ENCODE assay signal across 8 cellular contexts in the genomic region with DNA sequence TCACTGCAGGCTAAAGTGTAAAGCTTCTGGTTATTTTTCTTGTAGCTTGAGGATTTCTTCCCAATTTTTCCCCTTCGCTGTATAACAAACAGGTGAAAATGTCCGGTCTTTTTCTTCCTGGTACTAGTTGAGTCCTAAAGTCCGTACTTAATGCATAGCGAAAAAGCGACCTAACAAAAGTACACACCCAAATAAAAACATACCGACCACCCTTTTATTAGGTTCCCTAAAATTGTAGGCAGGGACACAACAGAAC. TPM values are rescaled to one million over a fixed set of nuclear protein-coding genes. Genes with fewer than 3 reads are reported as not detected.
DNase-seq lines count a peak whose midpoint lies in the region; ATAC-seq and TF ChIP-seq lines count a peak whose summit lies in the region.

No MANE protein-coding gene starts in this region.

- H2AFZ ChIP-seq in GM23248: peak overlapping the region; percentile 85

- H3K79me2 ChIP-seq in GM23248 (ENCODE audit: insufficient read depth): peaks cover 89% of the 10 kb centered on the region

- peaks cover 13% of the 10 kb centered on the region for H3K36me3 ChIP-seq in GM23248 (ENCODE audit: low read depth)
- peaks cover 34% of the 10 kb centered on the region for H3K36me3 ChIP-seq in WERI-Rb-1
- peaks cover 0 to 28% of the 10 kb centered on the region in 2 donors for H3K36me3 ChIP-seq in gastroesophageal sphincter
- peaks cover 14% of the 10 kb centered on the region for H3K36me3 ChIP-seq in skeletal muscle satellite cell (ENCODE audit: insufficient read depth, low read length)

- TF ChIP-seq CTCF in WERI-Rb-1 (IDR thresholded peaks at IDR 0.05; ENCODE audit: low read depth, low read length): no peak
- no peak for TF ChIP-seq CTCF in gastroesophageal sphincter (IDR thresholded peaks at IDR 0.05)

- H3K4me2 ChIP-seq in GM23248 (ENCODE audit: unreplicated experiment) (peak overlapping the region; percentile 86), skeletal muscle satellite cell (ENCODE audit: low read length) (peak overlapping the region; percentile 96)

- H3K4me1 ChIP-seq in GM23248 (ENCODE audit: insufficient read depth) (peaks cover 43% of the 10 kb centered on the region), gastroesophageal sphincter (peaks cover 7 to 61% (median 7%) of the 10 kb centered on the region in 3 donors), skeletal muscle satellite cell (ENCODE audit: control insufficient read depth, insufficient read depth, low read length) (peaks cover 35% of the 10 kb centered on the region)

- H3K4me3 ChIP-seq in GM23248: peak overlapping the region; percentile 97
- H3K4me3 ChIP-seq in WERI-Rb-1 (ENCODE audit: low read depth, low read length): peak overlapping the region; percentile 97
- peak overlapping the region; percentile 79 to 87 for H3K4me3 ChIP-seq in gastroesophageal sphincter
- H3K4me3 ChIP-seq in skeletal muscle satellite cell (ENCODE audit: low read length): peak overlapping the region; percentile 97

- no peak for TF ChIP-seq EP300 in gastroesophageal sphincter (IDR thresholded peaks at IDR 0.05)

- DNase-seq in GM23248 (no peak), WERI-Rb-1 (no peak), OCI-M2 (lab: John Stamatoyannopoulos, UW; ENCODE audit: unreplicated experiment) (no peak), NCI-H748 treated with DMSO at 0.1 percent for 48 hours (lab: John Stamatoyannopoulos, UW) (no peak)
- DNase-seq in stimulated activated CD8-positive, alpha-beta memory T cell treated with anti-CD3 and anti-CD28 coated beads, Interleukin-4, amount 100 ng/mL, for 48 hours: no peak

- no peak for TF ChIP-seq POLR2A in gastroesophageal sphincter (IDR thresholded peaks at IDR 0.05)

- in situ Hi-C loops in GM23248 (cut with MboI): no loop called here

- peaks cover 42% of the 10 kb centered on the region; the same call in 1 of the 2 replicates for H3F3A ChIP-seq in GM23248 (ENCODE audit: insufficient read depth)

- no peaks in the 10 kb centered on the region; the same call in none of the 2 replicates for H4K20me1 ChIP-seq in GM23248 (ENCODE audit: insufficient read depth)

- no peaks in the 10 kb centered on the region for H3K9me3 ChIP-seq in GM23248 (ENCODE audit: low read depth)
- no peaks in the 10 kb centered on the region for H3K9me3 ChIP-seq in WERI-Rb-1 (ENCODE audit: severe bottlenecking)
- no peaks in the 10 kb centered on the region for H3K9me3 ChIP-seq in gastroesophageal sphincter
- H3K9me3 ChIP-seq in skeletal muscle satellite cell (replicated peaks; ENCODE audit: low read length): no peaks in the 10 kb centered on the region

- ATAC-seq in gastroesophageal sphincter: no peak
- ATAC-seq in HG02759 (IDR thresholded peaks at IDR 0.05; ENCODE audit: unreplicated experiment): no peak

- peak overlapping the region; percentile 90 for H3K27ac ChIP-seq in GM23248
- peak overlapping the region; percentile 92 for H3K27ac ChIP-seq in WERI-Rb-1
- peak overlapping the region; percentile 87 to 96 (median 91) for H3K27ac ChIP-seq in gastroesophageal sphincter

- 1 to 2% methylated on average over 6 of the region's 6 CpGs for WGBS in GM23248 (ENCODE audit: low coverage in 1 of 2, low lambda C conversion rate in 2 of 2, missing lambda C conversion rate in 2 of 2), 2 experiments
- 0% methylated on average over 2 to 6 of the region's 6 CpGs for WGBS in gastroesophageal sphincter (ENCODE audit: low coverage in 1 of 2), 2 donors

- H3K9me2 ChIP-seq in GM23248 (ENCODE audit: insufficient read depth): no peaks in the 10 kb centered on the region

- H3K9ac ChIP-seq in GM23248 (peak overlapping the region; percentile 94), skeletal muscle satellite cell (ENCODE audit: low read depth, low read length) (peak overlapping the region; percentile 94)

- H3K27me3 ChIP-seq in GM23248 (replicated peaks; ENCODE audit: insufficient read depth) (no peaks in the 10 kb centered on the region), WERI-Rb-1 (ENCODE audit: insufficient read depth, low read depth, severe bottlenecking) (no peaks in the 10 kb centered on the region), gastroesophageal sphincter (no peaks in the 10 kb centered on the region), skeletal muscle satellite cell (ENCODE audit: control insufficient read depth, insufficient read depth, low read length) (no peaks in the 10 kb centered on the region)

RNA-seq across cellular contexts. Expression of gene BTF3L4, which starts 0.3 kb away (rescaled TPM):
- total RNA-seq in GM23248 (2014; rRNA removed; shearing (Covaris generic)): 53.2 and 68.6 TPM in 2 replicates
- 100 and 101 TPM in 2 replicates for polyA plus RNA-seq in GM23248 (2016; fragmentation: Nextera tagmentation; extraction: Ambion mirVana)
- total RNA-seq in gastroesophageal sphincter: 10 to 100 TPM; 31.4 to 64.5 (median 42.0) TPM
- 57.7 and 64.1 TPM in 2 replicates for total RNA-seq in skeletal muscle satellite cell (2012; rRNA removed)

RNA-seq across cellular contexts. Expression of gene TXNDC12, which starts 0.8 kb away (rescaled TPM):
- 59.3 and 64.9 TPM in 2 replicates for total RNA-seq in GM23248 (2014; rRNA removed; shearing (Covaris generic))
- 85.9 and 88.3 TPM in 2 replicates for polyA plus RNA-seq in GM23248 (2016; fragmentation: Nextera tagmentation; extraction: Ambion mirVana)
- 10 to 100 TPM; 16.9 to 23.0 (median 19.6) TPM for total RNA-seq in gastroesophageal sphincter
- 46.9 and 53.5 TPM in 2 replicates for total RNA-seq in skeletal muscle satellite cell (2012; rRNA removed)

RNA-seq across cellular contexts. Expression of gene KTI12, which starts 22.2 kb away (rescaled TPM):
- 8.3 and 18.3 TPM in 2 replicates for total RNA-seq in GM23248 (2014; rRNA removed; shearing (Covaris generic))
- 10.7 and 12.4 TPM in 2 replicates for polyA plus RNA-seq in GM23248 (2016; fragmentation: Nextera tagmentation; extraction: Ambion mirVana)
- total RNA-seq in gastroesophageal sphincter: 10 to 100 TPM in 1 of 4 donors, 1 to 10 TPM in 3; 7.4 to 10.3 (median 8.9) TPM
- total RNA-seq in skeletal muscle satellite cell (2012; rRNA removed): 16.2 and 17.2 TPM in 2 replicates
